8 cellular contexts compared by ENCODE assay signal in the genomic region with DNA sequence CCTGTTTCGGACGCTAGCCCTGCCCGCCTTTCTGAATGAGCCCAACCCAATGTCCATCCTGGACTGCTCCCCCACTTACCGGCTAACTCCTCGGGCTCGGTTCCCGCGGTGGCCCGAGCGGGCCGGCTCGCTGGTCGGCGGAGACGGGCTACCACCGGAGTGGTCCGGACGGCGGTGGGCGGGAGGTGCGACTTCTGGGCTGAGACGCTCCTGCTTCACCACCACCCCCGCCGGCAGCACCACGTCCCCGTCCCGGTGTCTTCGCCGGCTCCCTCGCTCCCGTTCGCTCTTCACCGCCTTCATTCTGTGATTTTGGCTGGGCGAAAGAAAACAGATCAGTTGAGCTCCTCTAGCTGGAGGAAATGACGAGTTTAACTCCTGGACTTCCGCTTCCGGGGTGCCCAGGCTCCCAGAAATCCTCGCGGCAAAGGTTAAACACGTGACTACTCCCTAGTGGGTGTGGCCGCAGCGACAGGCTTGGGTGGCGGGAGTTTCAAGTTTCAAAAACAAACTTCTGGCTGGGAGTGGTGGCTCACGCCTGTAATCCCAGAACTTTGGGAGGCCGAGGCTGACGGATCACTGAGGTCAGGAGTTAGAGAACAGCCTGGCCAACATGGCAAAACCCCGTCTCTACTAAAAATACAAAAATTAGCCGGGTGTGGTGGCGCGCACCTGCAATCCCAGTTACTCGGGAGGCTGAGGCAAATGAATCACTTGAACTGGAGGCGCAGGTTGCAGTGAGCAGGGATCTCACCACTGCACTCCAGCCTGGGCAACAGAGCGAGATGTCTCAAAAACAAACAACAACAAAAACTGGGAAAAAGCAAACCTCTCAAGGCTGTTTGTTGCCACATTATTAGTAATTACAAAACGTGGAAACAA. TPM values are rescaled to one million over a fixed set of nuclear protein-coding genes. Genes with fewer than 3 reads are reported as not detected.
DNase-seq lines count a peak whose midpoint lies in the region; ATAC-seq, FAIRE-seq and TF ChIP-seq lines count a peak whose summit lies in the region.

A gene with protein sequence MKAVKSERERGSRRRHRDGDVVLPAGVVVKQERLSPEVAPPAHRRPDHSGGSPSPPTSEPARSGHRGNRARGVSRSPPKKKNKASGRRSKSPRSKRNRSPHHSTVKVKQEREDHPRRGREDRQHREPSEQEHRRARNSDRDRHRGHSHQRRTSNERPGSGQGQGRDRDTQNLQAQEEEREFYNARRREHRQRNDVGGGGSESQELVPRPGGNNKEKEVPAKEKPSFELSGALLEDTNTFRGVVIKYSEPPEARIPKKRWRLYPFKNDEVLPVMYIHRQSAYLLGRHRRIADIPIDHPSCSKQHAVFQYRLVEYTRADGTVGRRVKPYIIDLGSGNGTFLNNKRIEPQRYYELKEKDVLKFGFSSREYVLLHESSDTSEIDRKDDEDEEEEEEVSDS (minus strand): TSS at position 367 of the 882 bp plus-strand sequence. CDS start 64 bp downstream, at position 303.

- WGBS in pancreas, 2 donors = 12% methylated on average over 53 to 54 of the region's 54 CpGs
- WGBS in thyroid gland, 2 donors = 13 to 21% methylated on average over 34 to 54 of the region's 54 CpGs

- TF ChIP-seq CTCF in pancreas (IDR thresholded peaks at IDR 0.05) = no peak
- TF ChIP-seq CTCF in thyroid gland (IDR thresholded peaks at IDR 0.05) = no peak

- peak within 1 kb of the TSS; percentile 80 to 99 (median 96) for H3K4me3 ChIP-seq in pancreas
- peak within 1 kb of the TSS; percentile 97 for H3K4me3 ChIP-seq in thyroid gland (replicated peaks in 1 of 3)

- peak within 1 kb of the TSS; percentile 69 to 88 (median 84) for H3K27ac ChIP-seq in pancreas
- H3K27ac ChIP-seq in thyroid gland = peak within 1 kb of the TSS; percentile 39 to 79 (median 69)

- H3K4me1 ChIP-seq in pancreas = peaks cover 7 to 23% (median 9%) of the 10 kb centered on the region in 3 donors
- peaks cover 21 to 28% of the 10 kb centered on the region in 2 donors for H3K4me1 ChIP-seq in thyroid gland

- peak in 1 of 2 donors; percentile 66 for TF ChIP-seq POLR2A in thyroid gland (IDR thresholded peaks at IDR 0.05)

- peak; percentile 98 for DNase-seq in GM03348 (ENCODE audit: low spot score)
- peak; percentile 87 for DNase-seq in NCI-H1436 (lab: John Stamatoyannopoulos, UW)
- peak; percentile 92 for DNase-seq in SW480 (ENCODE audit: low spot score)
- peak; percentile 79 for DNase-seq in activated naive CD8-positive, alpha-beta T cell treated with anti-CD3 and anti-CD28 coated beads, Interleukin-2, amount 50 U/mL, for 16 hours (ENCODE audit: low read depth, low spot score)
- DNase-seq in Right ventricle myocardium superior = peak; percentile 93
- DNase-seq in pancreas = peak; percentile 88 to 95 (median 93)
- DNase-seq in thyroid gland = peak; percentile 92 to 94

- intact Hi-C loops in Right ventricle myocardium superior (cut with DNase I) (no loop called here), pancreas (cut with DNase I) (no loop called here), thyroid gland (cut with DNase I) (loop anchor here (10.0 kb wide), 1 partner anchor 141 kb away; the partner anchor contains the start of gene CDCA8)

- FAIRE-seq in pancreas (lab: Jason Lieb, UNC) = peak; percentile 77

- no peaks in the 10 kb centered on the region for H3K36me3 ChIP-seq in pancreas
- peaks cover 0 to 17% of the 10 kb centered on the region in 2 donors for H3K36me3 ChIP-seq in thyroid gland

- ATAC-seq in HG02678 (IDR thresholded peaks at IDR 0.05; ENCODE audit: unreplicated experiment) (peak; percentile 91), Right ventricle myocardium superior (ENCODE audit: poor library complexity) (peak; percentile 97), pancreas (peak; percentile 83 to 96 (median 92))

- H3K27me3 ChIP-seq in pancreas (no peaks in the 10 kb centered on the region), thyroid gland (no peaks in the 10 kb centered on the region)

- no peaks in the 10 kb centered on the region for H3K9me3 ChIP-seq in pancreas
- H3K9me3 ChIP-seq in thyroid gland = no peaks in the 10 kb centered on the region

RNA-seq across cellular contexts. Expression of the gene that starts here (rescaled TPM):
- total RNA-seq in Right ventricle myocardium superior (7.4 TPM), pancreas (1 to 10 TPM; 6.5 to 7.8 (median 7.0) TPM), thyroid gland (10 to 100 TPM in 3 of 4 donors, 1 to 10 TPM in 1; 8.1 to 16.7 (median 13.0) TPM)
- 1 to 10 TPM; 2.7 to 5.9 TPM for polyA plus RNA-seq in pancreas

Comparison
In these comparisons a context has a peak if more than half of its experiments do, and no peak if none do; other contexts are left out.
1. Peak in every context shown above with its lines: DNase-seq, ATAC-seq, H3K4me3 ChIP-seq and H3K27ac ChIP-seq.